In the genomic region with DNA sequence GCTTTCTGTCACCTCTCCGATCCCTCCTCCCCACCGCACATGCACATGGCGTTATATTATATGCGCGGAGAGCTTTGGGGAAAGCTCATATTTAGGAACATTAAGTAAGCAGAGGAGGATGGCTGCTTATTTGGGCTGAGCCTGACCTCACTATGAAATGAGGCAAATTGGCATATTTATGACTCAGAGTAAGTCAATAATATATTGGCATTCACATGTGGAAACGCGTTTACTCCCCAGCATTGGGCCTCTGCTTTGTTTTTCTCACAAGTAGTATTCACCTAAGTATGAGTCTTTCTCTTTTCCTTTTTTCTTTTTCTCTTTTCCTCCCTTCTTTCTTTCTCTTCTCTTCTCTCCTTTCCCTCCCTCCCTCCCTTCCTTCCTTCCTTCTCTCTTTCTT, we compare ENCODE assay signal across 19 cellular contexts.
DNase-seq lines count a peak whose midpoint lies in the region; ATAC-seq and TF ChIP-seq lines count a peak whose summit lies in the region.
"Had no signal": no experiment of that assay in that cellular context is flagged by ENCODE, and none has a peak within 500 bp of the region (broad histone marks: within the 10 kb centered on the region; RNA-seq: fewer than 3 reads in every experiment).

No MANE protein-coding gene starts in this region.

- no peak overlapping the region for H3K4me3 Mint-ChIP-seq in MCF 10A (ENCODE audit: unreplicated experiment)
- H3K4me3 Mint-ChIP-seq: CD4-positive, alpha-beta memory T cell had no signal

- H3K4me3 ChIP-seq in breast epithelium (no peak overlapping the region), RWPE2 (ENCODE audit: severe bottlenecking) (no peak overlapping the region), fibroblast of mammary gland (ENCODE audit: control insufficient read depth, low read depth, low read length) (no peak overlapping the region), uterus (no peak overlapping the region)
- H3K4me3 ChIP-seq: A549, BLaER1 had no signal

- H3K4me1 Mint-ChIP-seq in MCF 10A (ENCODE audit: insufficient read depth, unreplicated experiment), result peaks cover 6% of the 10 kb centered on the region
- H3K4me1 Mint-ChIP-seq: CD4-positive, alpha-beta memory T cell had no signal

- BruUV-seq in MCF 10A (replicated peaks; lab: Mats Ljungman, UMichigan), result no TSS peak

- H3K27me3 Mint-ChIP-seq in MCF 10A (ENCODE audit: insufficient read depth, unreplicated experiment), result no peaks in the 10 kb centered on the region

- POLR2A ChIA-PET in MCF 10A (lab: Yijun Ruan, JAX), result no interaction called here

- TF ChIP-seq CTCF in MCF 10A (IDR thresholded peaks at IDR 0.05; ENCODE audit: unreplicated experiment) (no peak), breast epithelium (IDR thresholded peaks at IDR 0.05) (no peak), RWPE2 (IDR thresholded peaks at IDR 0.05; ENCODE audit: poor library complexity, severe bottlenecking) (no peak), fibroblast of mammary gland (conservative IDR thresholded peaks at IDR 0.05; ENCODE audit: control insufficient read depth, insufficient read depth, low read depth, low read length) (no peak), uterus (IDR thresholded peaks at IDR 0.05) (no peak)

- H3K9me3 Mint-ChIP-seq in MCF 10A (ENCODE audit: unreplicated experiment), result no peaks in the 10 kb centered on the region

- TF ChIP-seq POLR2A in breast epithelium (IDR thresholded peaks at IDR 0.05) (no peak), uterus (IDR thresholded peaks at IDR 0.05) (no peak)

- H3K27ac ChIP-seq in breast epithelium (no peak overlapping the region), RWPE2 (ENCODE audit: poor library complexity, severe bottlenecking) (no peak overlapping the region), uterus (no peak overlapping the region)
- H3K27ac ChIP-seq: A549, BLaER1 had no signal

- H3K27ac Mint-ChIP-seq in MCF 10A (ENCODE audit: low read depth, unreplicated experiment), result no peak overlapping the region
- H3K27ac Mint-ChIP-seq: CD4-positive, alpha-beta memory T cell had no signal

- H3K27me3 ChIP-seq in breast epithelium, result no peaks in the 10 kb centered on the region
- no peaks in the 10 kb centered on the region for H3K27me3 ChIP-seq in RWPE2 (ENCODE audit: insufficient read depth, poor library complexity, severe bottlenecking)
- H3K27me3 ChIP-seq in uterus, result no peaks in the 10 kb centered on the region
- H3K27me3 ChIP-seq: BLaER1 had no signal

- H3K9me3 ChIP-seq in breast epithelium (no peaks in the 10 kb centered on the region), RWPE2 (ENCODE audit: severe bottlenecking) (no peaks in the 10 kb centered on the region), uterus (no peaks in the 10 kb centered on the region)
- H3K9me3 ChIP-seq: A549, BLaER1 had no signal

- no peaks in the 10 kb centered on the region for H3K36me3 ChIP-seq in breast epithelium
- H3K36me3 ChIP-seq in RWPE2 (ENCODE audit: low read depth), result no peaks in the 10 kb centered on the region
- no peaks in the 10 kb centered on the region for H3K36me3 ChIP-seq in uterus
- H3K36me3 ChIP-seq: BLaER1 had no signal

- peak; percentile 56 for ATAC-seq in RWPE2 (ENCODE audit: low read depth)
- ATAC-seq in stimulated activated naive CD8-positive, alpha-beta T cell treated with anti-CD3 and anti-CD28 coated beads, Interleukin-15, Interleukin-2, amounts not matched to agents 100 U/mL and 50 U/mL, for 24 hours, result no peak
- ATAC-seq: A549, HepG2 had no signal

- intact Hi-C loops in MCF 10A (cut with micrococcal nuclease), result no loop called here
- intact Hi-C loops in breast epithelium (cut with DNase I; ENCODE audit: low total_unique reads), result no loop called here
- intact Hi-C loops in uterus (cut with DNase I; ENCODE audit: low total_unique reads), result no loop called here

- CTCF ChIA-PET in MCF 10A (lab: Yijun Ruan, JAX), result interaction anchor here (3.0 kb wide), 1 partner anchor 24 kb away, joined by 14 read pairs; no protein-coding TSS in a partner anchor

- no peaks in the 10 kb centered on the region for H3K4me1 ChIP-seq in breast epithelium
- no peaks in the 10 kb centered on the region for H3K4me1 ChIP-seq in RWPE2 (ENCODE audit: insufficient read depth, poor library complexity, severe bottlenecking)
- H3K4me1 ChIP-seq in uterus, result no peaks in the 10 kb centered on the region
- H3K4me1 ChIP-seq: BLaER1 had no signal

- no peaks in the 10 kb centered on the region for H3K36me3 Mint-ChIP-seq in MCF 10A (ENCODE audit: insufficient read depth, unreplicated experiment)
- H3K36me3 Mint-ChIP-seq: CD4-positive, alpha-beta memory T cell had no signal

- DNase-seq in MCF 10A (ENCODE audit: unreplicated experiment) (peak; percentile 29), breast epithelium (ENCODE audit: low spot score in 2 of 2) (no peak), RWPE2 (ENCODE audit: low spot score) (no peak), fibroblast of mammary gland (ENCODE audit: low read depth) (peak; percentile 51), uterus (no peak), SIG-M5 treated with dmso at 0.1 percent for 504 hours (lab: John Stamatoyannopoulos, UW; ENCODE audit: unreplicated experiment) (no peak)
- DNase-seq in stimulated activated naive CD8-positive, alpha-beta T cell treated with anti-CD3 and anti-CD28 coated beads, Interleukin-15, Interleukin-2, amounts not matched to agents 100 U/mL and 50 U/mL, for 24 hours, result no peak
- DNase-seq: DMS153, KG1, NCI-H1417 treated with DMSO at 0.1 percent for 48 hours, NCI-H1930, NCI-H2171, NCI-H774, RPMI8226, SW 1271 had no signal

Comparison
In these comparisons a context has a peak if more than half of its experiments do, and no peak if none do; other contexts are left out.
1. DNase-seq: peak in MCF 10A (single experiment) and fibroblast of mammary gland (single experiment); none in breast epithelium (0 of 2), RWPE2 (single experiment), uterus (0 of 2), SIG-M5 treated with dmso at 0.1 percent for 504 hours (single experiment) and stimulated activated naive CD8-positive, alpha-beta T cell treated with anti-CD3 and anti-CD28 coated beads, Interleukin-15, Interleukin-2, amounts not matched to agents 100 U/mL and 50 U/mL, for 24 hours (single experiment).